ENCODE assay signal across 8 cellular contexts in the genomic region with DNA sequence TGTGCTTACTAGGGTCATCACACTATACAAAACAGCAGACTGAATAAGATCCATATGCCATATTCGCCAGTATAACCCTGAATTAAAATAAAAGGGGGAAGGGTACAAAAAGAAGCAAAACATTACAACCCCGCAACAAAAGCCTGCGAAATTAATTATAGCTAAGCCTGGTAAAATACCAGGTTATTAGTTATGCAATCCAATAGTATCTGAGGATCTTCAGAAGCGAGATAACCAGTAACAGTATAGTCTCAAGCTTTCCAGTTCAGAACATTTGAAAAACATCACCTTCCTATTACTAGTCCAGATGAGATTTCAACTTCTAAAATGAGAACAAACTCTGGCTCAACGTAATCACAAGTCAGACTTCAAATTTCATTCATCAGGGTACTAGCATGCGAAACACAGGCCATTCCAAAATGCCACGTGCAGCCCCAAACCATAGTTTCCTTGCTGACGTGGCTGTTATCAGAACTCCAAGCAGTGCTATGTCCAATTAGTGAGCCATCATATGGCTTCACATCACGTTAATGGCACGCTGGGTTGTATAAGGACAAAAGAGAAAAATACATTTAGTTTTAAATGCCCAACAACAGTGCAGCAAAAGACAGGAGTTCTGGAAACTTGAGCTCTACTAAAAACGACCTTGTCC. TPM values are rescaled to one million over a fixed set of nuclear protein-coding genes. Genes with fewer than 3 reads are reported as not detected.
A peak's percentile ranks its signal among the peaks of the same experiment; 100 is the strongest.
DNase-seq lines count a peak whose midpoint lies in the region; TF ChIP-seq lines count a peak whose summit lies in the region.

No MANE protein-coding gene starts in this region.

- peak overlapping the region; percentile 92 for H3K4me3 ChIP-seq in BE2C (ENCODE audit: low read depth, low read length)
- H3K4me3 ChIP-seq in right atrium auricular region, result peak overlapping the region; percentile 81 to 94
- peak overlapping the region; percentile 73 to 93 (median 82) for H3K4me3 ChIP-seq in spleen

- POLR2A ChIA-PET in HEK293T (lab: Yijun Ruan, JAX), result interaction anchor here (1.1 to 3.1 kb wide), 5 partner anchors 10 to 535 kb away, joined by 3 to 19 read pairs (median 5); a partner anchor contains a TSS
- POLR2A ChIA-PET in activated CD4-positive, alpha-beta memory T cell treated with anti-CD3 and anti-CD28 coated beads for 36 hours (lab: Charles Lee), result interaction anchor here (1.1 to 2.6 kb wide), 7 partner anchors 10 to 621 kb away, joined by 4 to 15 read pairs (median 8); a partner anchor contains a TSS

- TF ChIP-seq CTCF in BE2C (IDR thresholded peaks at IDR 0.05; ENCODE audit: low read depth, low read length) (no peak), right atrium auricular region (IDR thresholded peaks at IDR 0.05) (no peak), spleen (IDR thresholded peaks at IDR 0.05 in 8 of 11, conservative IDR thresholded peaks at IDR 0.05 in 3 of 11) (no peak)

- peaks cover 50% of the 10 kb centered on the region for H3K4me1 Mint-ChIP-seq in activated CD4-positive, alpha-beta memory T cell treated with anti-CD3 and anti-CD28 coated beads for 36 hours (ENCODE audit: low read depth)

- peak overlapping the region; percentile 97 for H3K4me3 Mint-ChIP-seq in activated CD4-positive, alpha-beta memory T cell treated with anti-CD3 and anti-CD28 coated beads for 36 hours

- CTCF ChIA-PET in HEK293T (lab: Yijun Ruan, JAX), result interaction anchor here (0.7 to 1.6 kb wide), 2 partner anchors 13 to 120 kb away, joined by 3 to 6 read pairs; no protein-coding TSS in a partner anchor
- CTCF ChIA-PET in activated CD4-positive, alpha-beta memory T cell treated with anti-CD3 and anti-CD28 coated beads for 36 hours (lab: Charles Lee), result interaction anchor here (0.7 to 4.3 kb wide), 11 partner anchors 10 to 583 kb away, joined by 3 to 38 read pairs (median 5); a partner anchor contains a TSS

- H3K36me3 Mint-ChIP-seq in activated CD4-positive, alpha-beta memory T cell treated with anti-CD3 and anti-CD28 coated beads for 36 hours, result peaks cover 39% of the 10 kb centered on the region

- H3K27ac ChIP-seq in right atrium auricular region (peak overlapping the region; percentile 91 to 92), spleen (peak overlapping the region in 5 of 8 donors; percentile 85 to 91 (median 89))

- no peak for TF ChIP-seq POLR2A in spleen (IDR thresholded peaks at IDR 0.05)

- H3K36me3 ChIP-seq in BE2C, result peaks cover 31% of the 10 kb centered on the region
- H3K36me3 ChIP-seq in right atrium auricular region, result peaks cover 24% of the 10 kb centered on the region
- peaks cover 0 to 44% (median 17%) of the 10 kb centered on the region in 6 donors for H3K36me3 ChIP-seq in spleen

- 29 to 42% (median 35%) methylated on average over 11 of the region's 11 CpGs for WGBS in spleen, 5 donors

- intact Hi-C loops in activated CD4-positive, alpha-beta memory T cell treated with anti-CD3 and anti-CD28 coated beads for 36 hours (cut with micrococcal nuclease), result loop anchor here (2.0 to 10.0 kb wide), 3 partner anchors 263 to 699 kb away; a partner anchor contains a TSS
- intact Hi-C loops in spleen (cut with DNase I; ENCODE audit: low total_unique reads), result loop anchor here (10.0 kb wide), 3 partner anchors 121 to 581 kb away; a partner anchor contains a TSS

- no peaks in the 10 kb centered on the region for H3K9me3 Mint-ChIP-seq in activated CD4-positive, alpha-beta memory T cell treated with anti-CD3 and anti-CD28 coated beads for 36 hours

- H3K9me3 ChIP-seq in BE2C, result no peaks in the 10 kb centered on the region
- H3K9me3 ChIP-seq in right atrium auricular region, result no peaks in the 10 kb centered on the region
- H3K9me3 ChIP-seq in spleen, result no peaks in the 10 kb centered on the region

- peak overlapping the region; percentile 88 for H3K27ac Mint-ChIP-seq in activated CD4-positive, alpha-beta memory T cell treated with anti-CD3 and anti-CD28 coated beads for 36 hours

- H3K27me3 Mint-ChIP-seq in activated CD4-positive, alpha-beta memory T cell treated with anti-CD3 and anti-CD28 coated beads for 36 hours, result no peaks in the 10 kb centered on the region

- no peak for DNase-seq in BE2C
- no peak for DNase-seq in HEK293T (ENCODE audit: extremely low spot score)
- no peak for DNase-seq in activated CD4-positive, alpha-beta memory T cell treated with anti-CD3 and anti-CD28 coated beads for 36 hours
- no peak for DNase-seq in right atrium auricular region (ENCODE audit: low spot score)
- no peak for DNase-seq in spleen
- DNase-seq in iPS-NIHi11 (ENCODE audit: low spot score), result no peak
- DNase-seq in NCI-H1930 (lab: John Stamatoyannopoulos, UW), result no peak
- no peak for DNase-seq in activated CD4-positive, CD25-positive, alpha-beta regulatory T cell (lab: John Stamatoyannopoulos, UW)

- H3K4me1 ChIP-seq in BE2C (peaks cover 16% of the 10 kb centered on the region), right atrium auricular region (peaks cover 0 to 54% of the 10 kb centered on the region in 2 donors), spleen (peaks cover 18 to 63% (median 46%) of the 10 kb centered on the region in 6 donors)

- no peaks in the 10 kb centered on the region for H3K27me3 ChIP-seq in BE2C
- H3K27me3 ChIP-seq in right atrium auricular region, result no peaks in the 10 kb centered on the region
- no peaks in the 10 kb centered on the region for H3K27me3 ChIP-seq in spleen (replicated peaks in 1 of 7)

TF ChIP-seq in HEK293T, 16 proteins besides CTCF, POLR2A, EP300 and RAD21:
- TF ChIP-seq TARDBP (IDR thresholded peaks at IDR 0.05), result no peak
- peak; percentile 87 for TF ChIP-seq L3MBTL2 (conservative IDR thresholded peaks at IDR 0.05)

RNA-seq across cellular contexts. Expression of a gene that starts 1.1 kb away (rescaled TPM):
- polyA plus RNA-seq in BE2C (2012; ENCODE audit: insufficient read depth, insufficient read length, low read depth), result 98.5 TPM
- total RNA-seq in activated CD4-positive, alpha-beta memory T cell treated with anti-CD3 and anti-CD28 coated beads for 36 hours, result 100 to 1,000 TPM; 162 to 170 TPM
- total RNA-seq in right atrium auricular region (100 to 1,000 TPM; 109 TPM), spleen (100 to 1,000 TPM in 4 of 7 donors, 10 to 100 TPM in 3; 88.0 to 123 (median 107) TPM)
- 10 to 100 TPM; 36.6 to 72.9 (median 49.0) TPM for polyA plus RNA-seq in spleen
